Comparison of ENCODE assay signal across 25 cellular contexts in genomic region chr11:1077417-1078119, GRCh38. TPM values are rescaled to one million over a fixed set of nuclear protein-coding genes. Genes with fewer than 3 reads are reported as not detected.
DNase-seq lines count a peak whose midpoint lies in the region; ATAC-seq and TF ChIP-seq lines count a peak whose summit lies in the region.
"Had no signal": no experiment of that assay in that cellular context is flagged by ENCODE, and none has a peak within 500 bp of the region (broad histone marks: within the 10 kb centered on the region; RNA-seq: fewer than 3 reads in every experiment).

No MANE protein-coding gene starts in this region.

- intact Hi-C loops in cardiac septum (cut with DNase I) = no loop called here
- intact Hi-C loops in Right ventricle myocardium inferior (cut with DNase I) = no loop called here
- intact Hi-C loops in mucosa of descending colon (cut with DNase I, micrococcal nuclease) = no loop called here
- intact Hi-C loops in upper lobe of right lung (cut with DNase I) = no loop called here

- H3K36me3 ChIP-seq in mucosa of descending colon (ENCODE audit: low read depth) = no peaks in the 10 kb centered on the region
- H3K36me3 ChIP-seq in upper lobe of right lung = no peaks in the 10 kb centered on the region
- H3K36me3 ChIP-seq: Peyer's patch, thoracic aorta had no signal

- H3K4me3 Mint-ChIP-seq in chondrocyte (ENCODE audit: unreplicated experiment) = no peak overlapping the region
- H3K4me3 Mint-ChIP-seq: CD8-positive, alpha-beta memory T cell had no signal

- H3K4me1 ChIP-seq in mucosa of descending colon (ENCODE audit: low read depth) (peaks cover 19% of the 10 kb centered on the region), upper lobe of right lung (peaks cover 14% of the 10 kb centered on the region)

- POLR2A ChIA-PET in HEK293T (lab: Yijun Ruan, JAX) = no interaction called here

- CTCF ChIA-PET in HEK293T (lab: Yijun Ruan, JAX) = no interaction called here

- H3K4me1 Mint-ChIP-seq in chondrocyte (ENCODE audit: low read depth) = no peaks in the 10 kb centered on the region
- H3K4me1 Mint-ChIP-seq: CD8-positive, alpha-beta memory T cell had no signal

- no peaks in the 10 kb centered on the region for H3K36me3 Mint-ChIP-seq in chondrocyte (ENCODE audit: low read depth)
- H3K36me3 Mint-ChIP-seq: activated naive CD4-positive, alpha-beta T cell treated with anti-CD3 and anti-CD28 coated beads, Interleukin-2, amount 50 U/mL, for 72 hours; CD8-positive, alpha-beta memory T cell had no signal

- H3K27ac Mint-ChIP-seq in chondrocyte (ENCODE audit: unreplicated experiment) = no peak overlapping the region
- H3K27ac Mint-ChIP-seq: activated naive CD4-positive, alpha-beta T cell treated with anti-CD3 and anti-CD28 coated beads, Interleukin-2, amount 50 U/mL, for 72 hours; CD8-positive, alpha-beta memory T cell had no signal

- H3K9me3 ChIP-seq in mucosa of descending colon = no peaks in the 10 kb centered on the region
- no peaks in the 10 kb centered on the region for H3K9me3 ChIP-seq in upper lobe of right lung
- H3K9me3 ChIP-seq: Peyer's patch, SK-N-SH, thoracic aorta had no signal

- peaks cover 3% of the 10 kb centered on the region for H3K27me3 Mint-ChIP-seq in chondrocyte (ENCODE audit: low read depth)

- H3K9me3 Mint-ChIP-seq in chondrocyte (ENCODE audit: low read depth) = no peaks in the 10 kb centered on the region
- H3K9me3 Mint-ChIP-seq: activated naive CD4-positive, alpha-beta T cell treated with anti-CD3 and anti-CD28 coated beads, Interleukin-2, amount 50 U/mL, for 72 hours; CD8-positive, alpha-beta memory T cell had no signal

- ATAC-seq in Right ventricle myocardium inferior (no peak), mucosa of descending colon (peak; percentile 2), upper lobe of right lung (no peak), HG02884 (IDR thresholded peaks at IDR 0.05; ENCODE audit: unreplicated experiment) (no peak)
- ATAC-seq: activated naive CD4-positive, alpha-beta T cell treated with anti-CD3 and anti-CD28 coated beads, Interleukin-2, amount 50 U/mL, for 72 hours; foreskin keratinocyte; HCT116 had no signal

- no peak for TF ChIP-seq CTCF in chondrocyte (IDR thresholded peaks at IDR 0.05)
- TF ChIP-seq CTCF in mucosa of descending colon (IDR thresholded peaks at IDR 0.05) = no peak
- TF ChIP-seq CTCF in upper lobe of right lung (IDR thresholded peaks at IDR 0.05) = no peak

- peak; percentile 9 for DNase-seq in cardiac septum (ENCODE audit: low spot score)
- DNase-seq in Right ventricle myocardium inferior (ENCODE audit: missing footprints) = no peak
- DNase-seq in chondrocyte (ENCODE audit: low spot score) = peak; percentile 90
- DNase-seq in mucosa of descending colon = peak in 1 of 3 donors; percentile 28
- peak; percentile 53 for DNase-seq in upper lobe of right lung
- DNase-seq in HEK293T (ENCODE audit: extremely low spot score) = no peak
- DNase-seq: activated CD4-positive, alpha-beta T cell treated with anti-CD3 and anti-CD28 coated beads, Interleukin-2, amount 50 U/mL, for 4 hours; AML-193; effector memory CD4-positive, alpha-beta T cell; foreskin keratinocyte; hippocampal formation; MM.1S; NCI-H1417 treated with DMSO at 0.1 percent for 48 hours; NK-92 treated with Interleukin-12 subunit alpha and Interleukin-12 subunit beta, amount 100 ng/mL, for 24 hours; SK-N-SH had no signal

- no peak overlapping the region for H3K27ac ChIP-seq in upper lobe of right lung
- H3K27ac ChIP-seq: foreskin keratinocyte, thoracic aorta had no signal

- H3K27me3 ChIP-seq in upper lobe of right lung = no peaks in the 10 kb centered on the region
- H3K27me3 ChIP-seq: foreskin keratinocyte, Peyer's patch had no signal

- H3K4me3 ChIP-seq in mucosa of descending colon (no peak overlapping the region), upper lobe of right lung (no peak overlapping the region)
- H3K4me3 ChIP-seq: thoracic aorta had no signal

TF ChIP-seq in HEK293T, 16 proteins besides CTCF, POLR2A, EP300 and RAD21:
- TF ChIP-seq FOXM1 (IDR thresholded peaks at IDR 0.05; ENCODE audit: borderline replicate concordance) (no peak), BHLHE40 (IDR thresholded peaks at IDR 0.05; ENCODE audit: borderline replicate concordance) (no peak), L3MBTL2 (conservative IDR thresholded peaks at IDR 0.05) (no peak), ELF4 (IDR thresholded peaks at IDR 0.05) (no peak), HDGF (IDR thresholded peaks at IDR 0.05; ENCODE audit: borderline replicate concordance) (no peak), TARDBP (IDR thresholded peaks at IDR 0.05) (no peak), LEF1 (IDR thresholded peaks at IDR 0.05; ENCODE audit: borderline replicate concordance) (no peak), SP1 (IDR thresholded peaks at IDR 0.05) (no peak), CTBP1 (IDR thresholded peaks at IDR 0.05; ENCODE audit: borderline replicate concordance) (no peak), ARNT (IDR thresholded peaks at IDR 0.05) (no peak), FOXA1 (IDR thresholded peaks at IDR 0.05) (no peak), NFRKB (IDR thresholded peaks at IDR 0.05) (no peak), ZNF384 (IDR thresholded peaks at IDR 0.05) (no peak)
- TF ChIP-seq, protein P1, sequence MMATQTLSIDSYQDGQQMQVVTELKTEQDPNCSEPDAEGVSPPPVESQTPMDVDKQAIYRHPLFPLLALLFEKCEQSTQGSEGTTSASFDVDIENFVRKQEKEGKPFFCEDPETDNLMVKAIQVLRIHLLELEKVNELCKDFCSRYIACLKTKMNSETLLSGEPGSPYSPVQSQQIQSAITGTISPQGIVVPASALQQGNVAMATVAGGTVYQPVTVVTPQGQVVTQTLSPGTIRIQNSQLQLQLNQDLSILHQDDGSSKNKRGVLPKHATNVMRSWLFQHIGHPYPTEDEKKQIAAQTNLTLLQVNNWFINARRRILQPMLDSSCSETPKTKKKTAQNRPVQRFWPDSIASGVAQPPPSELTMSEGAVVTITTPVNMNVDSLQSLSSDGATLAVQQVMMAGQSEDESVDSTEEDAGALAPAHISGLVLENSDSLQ (IDR thresholded peaks at IDR 0.05) = no peak
TF ChIP-seq in HEK293T: peak in this region for 0.

RNA-seq across cellular contexts. Expression of gene MUC2, which starts 2.9 kb away (rescaled TPM):
- 0.03 TPM for total RNA-seq in cardiac septum
- not detected for total RNA-seq in Right ventricle myocardium inferior
- total RNA-seq in chondrocyte = not detected in 3 replicates
- total RNA-seq in mucosa of descending colon = 1,000 to 10,000 TPM in 2 of 3 donors, 100 to 1,000 TPM in 1; 379 to 1,246 (median 1,109) TPM
- total RNA-seq in upper lobe of right lung = not detected
- total RNA-seq: activated naive CD4-positive, alpha-beta T cell treated with anti-CD3 and anti-CD28 coated beads, Interleukin-2, amount 50 U/mL, for 72 hours; CD8-positive, alpha-beta memory T cell; foreskin keratinocyte; lung microvascular endothelial cell; NCI-H460; omental fat pad; T-helper 2 cell treated with Interferon-gamma antibody and Interleukin-4, amounts not matched to agents 100 ng/mL and 5 ng/mL, for 36 hours; thoracic aorta had no signal

RNA-seq across cellular contexts. Expression of gene MUC6, which starts 41.0 kb away (rescaled TPM):
- not detected for total RNA-seq in cardiac septum
- total RNA-seq in Right ventricle myocardium inferior = not detected
- not detected in 3 replicates for total RNA-seq in chondrocyte
- total RNA-seq in mucosa of descending colon = not detected
- not detected for total RNA-seq in upper lobe of right lung
- total RNA-seq: activated naive CD4-positive, alpha-beta T cell treated with anti-CD3 and anti-CD28 coated beads, Interleukin-2, amount 50 U/mL, for 72 hours; CD8-positive, alpha-beta memory T cell; foreskin keratinocyte; lung microvascular endothelial cell; NCI-H460; omental fat pad; Peyer's patch; T-helper 2 cell treated with Interferon-gamma antibody and Interleukin-4, amounts not matched to agents 100 ng/mL and 5 ng/mL, for 36 hours had no signal

Comparison
In these comparisons a context has a peak if more than half of its experiments do, and no peak if none do; other contexts are left out.
1. DNase-seq: peak in cardiac septum (single experiment), chondrocyte (single experiment) and upper lobe of right lung (single experiment); none in Right ventricle myocardium inferior (single experiment) and HEK293T (single experiment).
2. RNA of gene MUC2, which starts 2.9 kb away (total RNA-seq): 379 to 1,246 TPM in mucosa of descending colon; 0.03 TPM in cardiac septum (single experiment), not detected in Right ventricle myocardium inferior (single experiment), not detected in chondrocyte and not detected in upper lobe of right lung (single experiment); every median in the first group is over 100 times any median in the second.